ENCODE assay signal across 12 cellular contexts in the genomic region with DNA sequence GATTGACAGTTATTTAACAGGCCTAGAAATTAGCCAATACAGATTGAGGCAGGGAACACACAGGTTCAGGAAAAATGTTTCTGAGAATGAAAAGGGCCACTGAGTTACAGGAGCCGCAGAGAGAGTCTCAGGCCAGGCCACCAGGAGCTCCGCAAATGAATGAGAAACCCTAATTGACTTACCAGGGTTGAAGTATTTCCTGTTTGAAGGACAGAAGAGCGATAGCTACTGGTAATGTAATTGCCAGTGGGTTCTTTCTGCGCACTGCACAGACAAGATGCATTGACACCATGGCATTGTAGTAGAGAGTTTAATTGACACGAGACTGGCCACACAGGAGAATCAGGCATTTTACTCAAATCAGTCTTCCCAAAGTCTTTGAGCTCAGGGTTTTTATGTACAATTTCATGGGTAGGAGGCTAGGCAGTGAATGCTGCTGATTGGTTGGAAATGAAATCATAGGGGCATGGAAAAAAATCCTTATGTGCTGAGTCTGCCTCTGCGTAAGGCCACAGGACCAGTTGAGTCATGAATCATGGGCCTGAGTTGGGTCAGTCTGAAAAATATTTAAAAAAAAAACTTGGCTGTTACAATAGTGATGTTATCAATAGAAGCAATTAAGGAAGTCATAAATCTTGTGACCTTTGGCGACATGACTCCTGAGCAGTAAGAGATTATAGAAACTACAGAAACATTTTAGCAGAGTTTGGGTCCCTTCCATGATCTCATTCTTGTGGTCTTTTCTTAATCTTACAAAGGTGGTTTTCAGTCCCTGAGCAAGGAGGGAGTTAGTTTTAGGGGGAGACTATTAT.
DNase-seq lines count a peak whose midpoint lies in the region; ATAC-seq and TF ChIP-seq lines count a peak whose summit lies in the region.
"Had no signal": no experiment of that assay in that cellular context is flagged by ENCODE, and none has a peak within 500 bp of the region (broad histone marks: within the 10 kb centered on the region; RNA-seq: fewer than 3 reads in every experiment).

No MANE protein-coding gene starts in this region.

- H3K36me3 Mint-ChIP-seq in activated T-helper 17 cell treated with anti-CD3 and anti-CD28 coated beads, Interleukin-2, amount 50 U/mL, for 72 hours (ENCODE audit: low read depth): no peaks in the 10 kb centered on the region

- dilution Hi-C loops in mammary epithelial cell (cut with HindIII; ENCODE audit: low sequenced_read_pairs): no loop called here

- H4K20me1 ChIP-seq in mammary epithelial cell (ENCODE audit: insufficient read depth, low read length): no peaks in the 10 kb centered on the region

- TF ChIP-seq POLR2A in stomach (IDR thresholded peaks at IDR 0.05): no peak

- H3K4me1 ChIP-seq in mammary epithelial cell (ENCODE audit: insufficient read depth, low read length) (peaks cover 6% of the 10 kb centered on the region), mesodermal cell (ENCODE audit: control insufficient read depth, insufficient read depth, low read length, poor library complexity, severe bottlenecking) (peaks cover 5% of the 10 kb centered on the region), stomach (no peaks in the 10 kb centered on the region)

- H3K9me3 Mint-ChIP-seq in activated T-helper 17 cell treated with anti-CD3 and anti-CD28 coated beads, Interleukin-2, amount 50 U/mL, for 72 hours: peaks cover 3% of the 10 kb centered on the region

- no peak overlapping the region for H3K4me2 ChIP-seq in mammary epithelial cell (ENCODE audit: insufficient read depth, low read depth, low read length)

- H3K4me3 ChIP-seq in mammary epithelial cell (replicated peaks in 1 of 3; ENCODE audit: insufficient read depth in 1 of 3, low read depth in 2 of 3, low read length in 3 of 3) (no peak overlapping the region), mesodermal cell (ENCODE audit: extremely low read depth, insufficient read depth, low read length, poor library complexity, severe bottlenecking) (no peak overlapping the region), stomach (no peak overlapping the region)
- H3K4me3 ChIP-seq: dorsolateral prefrontal cortex had no signal

- CTCF ChIA-PET in mammary epithelial cell (lab: Charles Lee; ENCODE audit: low non-redundant PET): no interaction called here

- no peak overlapping the region for H3K27ac ChIP-seq in mammary epithelial cell (ENCODE audit: insufficient read depth, low read depth, low read length)
- peak overlapping the region; percentile 75 for H3K27ac ChIP-seq in mesodermal cell (ENCODE audit: low read depth, low read length, severe bottlenecking)
- no peak overlapping the region for H3K27ac ChIP-seq in stomach
- H3K27ac ChIP-seq: dorsolateral prefrontal cortex had no signal

- peak; percentile 64 for DNase-seq in Caki2 (ENCODE audit: low read depth)
- DNase-seq in MV-4-11 (lab: John Stamatoyannopoulos, UW): peak; percentile 79
- DNase-seq in mammary epithelial cell: peak; percentile 74
- no peak for DNase-seq in stomach
- DNase-seq in GM19240 (ENCODE audit: insufficient read length, low spot score): no peak
- DNase-seq: activated effector memory CD4-positive, alpha-beta T cell treated with Interleukin-2 at 50 U/mL for 16 hours; dorsolateral prefrontal cortex; MM.1S; substantia nigra had no signal

- H3K27me3 Mint-ChIP-seq in activated T-helper 17 cell treated with anti-CD3 and anti-CD28 coated beads, Interleukin-2, amount 50 U/mL, for 72 hours: no peaks in the 10 kb centered on the region

- TF ChIP-seq CTCF in mammary epithelial cell (conservative IDR thresholded peaks at IDR 0.05 in 1 of 2, IDR thresholded peaks at IDR 0.05 in 1 of 2; ENCODE audit: extremely low read depth in 1 of 2, insufficient read depth in 1 of 2, low read depth in 1 of 2, low read length in 2 of 2) (no peak), stomach (IDR thresholded peaks at IDR 0.05) (no peak)

- WGBS in mammary epithelial cell (ENCODE audit: low coverage, missing lambda C conversion rate): 72% methylated on average over 7 of the region's 7 CpGs
- 85 to 93% methylated on average over 7 of the region's 7 CpGs for WGBS in mesodermal cell (ENCODE audit: insufficient coverage in 2 of 2), 2 experiments
- 76 to 82% (median 78%) methylated on average over 7 of the region's 7 CpGs for WGBS in stomach, 5 donors

- in situ Hi-C loops in Caki2 (cut with HindIII; ENCODE audit: low pct_unique_long_range_greater_than_20kb, low sequenced_read_pairs) (no loop called here), mammary epithelial cell (cut with MboI; ENCODE audit: low sequenced_read_pairs in 2 of 2) (no loop called here)

- no peak for ATAC-seq in GM19035 (IDR thresholded peaks at IDR 0.05; ENCODE audit: unreplicated experiment)
- ATAC-seq in activated T-helper 17 cell treated with anti-CD3 and anti-CD28 coated beads, Interleukin-2, amount 50 U/mL, for 72 hours (replicated peaks): no peak

- H3K4me1 Mint-ChIP-seq in activated T-helper 17 cell treated with anti-CD3 and anti-CD28 coated beads, Interleukin-2, amount 50 U/mL, for 72 hours: no peaks in the 10 kb centered on the region

- TSS peak; percentile 86 for BruUV-seq in mammary epithelial cell (replicated peaks; lab: Mats Ljungman, UMichigan)

- H3K79me2 ChIP-seq in mammary epithelial cell (ENCODE audit: insufficient read depth, low read length): no peaks in the 10 kb centered on the region

- H3K27me3 ChIP-seq in mammary epithelial cell (ENCODE audit: insufficient read depth, low read length): no peaks in the 10 kb centered on the region
- H3K27me3 ChIP-seq in stomach: no peaks in the 10 kb centered on the region
- H3K27me3 ChIP-seq: dorsolateral prefrontal cortex had no signal

- H3K27ac Mint-ChIP-seq in activated T-helper 17 cell treated with anti-CD3 and anti-CD28 coated beads, Interleukin-2, amount 50 U/mL, for 72 hours: no peak overlapping the region

- H3K9me3 ChIP-seq in mammary epithelial cell (replicated peaks; ENCODE audit: insufficient read depth, low read length) (no peaks in the 10 kb centered on the region), mesodermal cell (ENCODE audit: control insufficient read depth, low read length) (no peaks in the 10 kb centered on the region), stomach (no peaks in the 10 kb centered on the region)

- H3K4me3 Mint-ChIP-seq in activated T-helper 17 cell treated with anti-CD3 and anti-CD28 coated beads, Interleukin-2, amount 50 U/mL, for 72 hours: no peak overlapping the region

- H2AFZ ChIP-seq in mammary epithelial cell (ENCODE audit: low read depth, low read length): no peak overlapping the region

- no peaks in the 10 kb centered on the region for H3K36me3 ChIP-seq in mammary epithelial cell (ENCODE audit: insufficient read depth, low read length)
- H3K36me3 ChIP-seq in mesodermal cell (ENCODE audit: control insufficient read depth, insufficient read depth, low read length): no peaks in the 10 kb centered on the region
- no peaks in the 10 kb centered on the region for H3K36me3 ChIP-seq in stomach

- TF ChIP-seq EP300 in stomach (IDR thresholded peaks at IDR 0.05): no peak

- intact Hi-C loops in mammary epithelial cell (cut with micrococcal nuclease): no loop called here
- intact Hi-C loops in stomach (cut with DNase I; ENCODE audit: low total_unique reads): no loop called here

- H3K9ac ChIP-seq in mammary epithelial cell (ENCODE audit: insufficient read depth, low read length): no peak overlapping the region

Comparison
In these comparisons a context has a peak if more than half of its experiments do, and no peak if none do; other contexts are left out.
1. DNase-seq: peak in Caki2 (single experiment), MV-4-11 (single experiment) and mammary epithelial cell (single experiment); none in stomach (single experiment) and GM19240 (single experiment).